ENCODE assay signal across 8 cellular contexts in the genomic region with DNA sequence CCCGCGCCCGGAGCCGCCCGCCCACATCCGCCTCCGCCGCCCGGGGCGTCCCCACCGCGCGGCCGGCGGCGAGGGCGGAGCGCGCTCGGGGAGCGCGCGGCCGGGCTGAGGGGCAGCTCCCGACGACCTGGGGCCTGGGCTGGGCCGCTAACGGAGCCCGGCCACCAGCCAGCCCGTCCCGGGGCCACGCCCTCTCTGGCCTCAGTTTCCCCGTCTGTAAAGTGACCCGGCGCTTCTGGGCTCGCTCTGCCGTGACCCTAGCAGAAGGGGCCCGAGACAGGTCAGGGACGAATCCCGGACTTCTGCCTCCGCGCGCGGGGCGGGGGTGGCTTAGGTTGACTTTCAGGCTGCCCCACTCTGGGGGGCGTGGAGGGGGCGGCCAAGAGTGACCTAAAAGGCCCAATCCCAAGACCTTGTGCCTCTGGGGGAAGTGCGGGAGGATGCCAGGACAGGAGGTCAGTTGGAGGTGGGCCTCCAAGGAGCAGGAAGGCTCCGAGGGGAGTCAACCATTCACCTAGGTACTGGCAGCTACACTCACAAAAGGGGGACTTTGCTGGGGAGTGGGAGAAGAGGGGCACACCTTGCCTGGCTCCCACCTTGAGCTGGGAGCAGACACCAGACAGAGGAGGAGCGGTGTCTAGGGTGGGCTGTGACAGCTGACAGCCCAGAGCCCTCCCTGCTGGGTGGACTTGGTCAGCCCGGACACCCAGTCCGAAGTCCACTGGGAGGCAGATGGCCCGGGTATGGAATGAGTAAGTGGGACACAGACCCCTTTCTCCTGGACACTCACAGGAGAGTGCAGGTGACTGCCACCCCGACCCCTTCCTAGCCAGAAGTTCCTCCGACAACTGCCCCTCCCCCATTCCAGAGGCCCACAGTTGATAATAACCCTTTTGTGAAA. TPM values are rescaled to one million over a fixed set of nuclear protein-coding genes. Genes with fewer than 3 reads are reported as not detected.
DNase-seq lines count a peak whose midpoint lies in the region; ATAC-seq and TF ChIP-seq lines count a peak whose summit lies in the region.

No MANE protein-coding gene starts in this region.

- H3K4me3 ChIP-seq in H7 (ENCODE audit: insufficient read depth, low read depth, low read length) (peak overlapping the region; percentile 48), adipocyte (ENCODE audit: low read length) (peak overlapping the region; percentile 73), skeletal muscle cell (ENCODE audit: low read depth, low read length) (peak overlapping the region; percentile 47)

- no peaks in the 10 kb centered on the region for H3K9me3 Mint-ChIP-seq in Calu3 (ENCODE audit: low read depth, unreplicated experiment)

- POLR2A ChIA-PET in RWPE1 (lab: Yijun Ruan, JAX; ENCODE audit: low non-redundant PET): interaction anchor here (0.8 kb wide), 1 partner anchor 35 kb away, joined by 4 read pairs; no protein-coding TSS in a partner anchor

- no peak for TF ChIP-seq CTCF in Calu3 (IDR thresholded peaks at IDR 0.05; ENCODE audit: unreplicated experiment)
- TF ChIP-seq CTCF in RWPE1 (conservative IDR thresholded peaks at IDR 0.05; ENCODE audit: low read depth): no peak

- peak overlapping the region; percentile 86 for H3K9ac ChIP-seq in adipocyte (ENCODE audit: low read length)

- intact Hi-C loops in Calu3 (cut with micrococcal nuclease; ENCODE audit: unreplicated experiment): no loop called here
- intact Hi-C loops in left ventricle myocardium superior (cut with micrococcal nuclease): no loop called here

- peaks cover 2% of the 10 kb centered on the region for H3K36me3 ChIP-seq in H7 (replicated peaks; ENCODE audit: control insufficient read depth, insufficient read depth, low read length)
- H3K36me3 ChIP-seq in adipocyte (ENCODE audit: control insufficient read depth, insufficient read depth, low read length, severe bottlenecking): peaks cover 9% of the 10 kb centered on the region

- H3K27me3 Mint-ChIP-seq in Calu3 (ENCODE audit: unreplicated experiment): no peaks in the 10 kb centered on the region

- H3K4me1 ChIP-seq in adipocyte (ENCODE audit: control insufficient read depth, insufficient read depth, low read length): peaks cover 62% of the 10 kb centered on the region

- peaks cover 33% of the 10 kb centered on the region for H3K36me3 Mint-ChIP-seq in Calu3 (ENCODE audit: insufficient read depth, unreplicated experiment)

- H3K4me3 Mint-ChIP-seq in Calu3 (ENCODE audit: low read depth, unreplicated experiment): peak overlapping the region; percentile 81

- BruUV-seq in Calu3 (replicated peaks; lab: Mats Ljungman, UMichigan): no TSS peak

- H3K27ac ChIP-seq in RWPE1: peak overlapping the region; percentile 84

- DNase-seq in Calu3 (peak; percentile 70), H7 (peak; percentile 97), RWPE1 (ENCODE audit: low spot score) (peak; percentile 76), adipocyte (ENCODE audit: low read depth) (peak; percentile 84), left ventricle myocardium superior (peak; percentile 82), skeletal muscle cell (ENCODE audit: low read depth) (no peak), GF-D8 (lab: John Stamatoyannopoulos, UW) (no peak), glomerular visceral epithelial cell (ENCODE audit: extremely low spot score) (no peak)

- peak; percentile 46 for ATAC-seq in left ventricle myocardium superior

- no peak overlapping the region for H3K27ac Mint-ChIP-seq in Calu3 (ENCODE audit: unreplicated experiment)

- CTCF ChIA-PET in Calu3 (lab: Charles Lee): no interaction called here
- CTCF ChIA-PET in RWPE1 (lab: Yijun Ruan, JAX): interaction anchor here (0.6 to 2.4 kb wide), 2 partner anchors 27 to 30 kb away, joined by 3 to 10 read pairs; no protein-coding TSS in a partner anchor

- H3K27me3 ChIP-seq in H7 (ENCODE audit: control insufficient read depth, insufficient read depth, low read length): peaks cover 24% of the 10 kb centered on the region
- no peaks in the 10 kb centered on the region for H3K27me3 ChIP-seq in adipocyte (replicated peaks; ENCODE audit: control insufficient read depth, insufficient read depth, low read length)

- peaks cover 40% of the 10 kb centered on the region for H3K4me1 Mint-ChIP-seq in Calu3 (ENCODE audit: low read depth, unreplicated experiment)

- H3K9me3 ChIP-seq in adipocyte (ENCODE audit: control insufficient read depth, low read length): no peaks in the 10 kb centered on the region

RNA-seq across cellular contexts. Expression of a gene that starts 0.5 kb away (rescaled TPM):
- 118 and 120 TPM in 2 replicates for total RNA-seq in Calu3 (2022)
- total RNA-seq in H7 (2014; rRNA removed; shearing (Covaris generic)): 152 and 165 TPM in 2 replicates
- 142 TPM for total RNA-seq in left ventricle myocardium superior

RNA-seq across cellular contexts. Expression of a gene that starts 4.9 kb away (rescaled TPM):
- total RNA-seq in Calu3 (2022) (11.8 and 13.9 TPM in 2 replicates), left ventricle myocardium superior (5.3 TPM)
- 9.1 and 9.5 TPM in 2 replicates for total RNA-seq in H7 (2014; rRNA removed; shearing (Covaris generic))

RNA-seq across cellular contexts. Expression of a gene that starts 43.1 kb away (rescaled TPM):
- total RNA-seq in Calu3 (2022) (72.3 and 73.3 TPM in 2 replicates), left ventricle myocardium superior (65.1 TPM)
- total RNA-seq in H7 (2014; rRNA removed; shearing (Covaris generic)): 206 and 249 TPM in 2 replicates

Comparison
In these comparisons a context has a peak if more than half of its experiments do, and no peak if none do; other contexts are left out.
1. DNase-seq: peak in Calu3 (single experiment), H7 (single experiment), RWPE1 (single experiment), adipocyte (single experiment) and left ventricle myocardium superior (single experiment); none in skeletal muscle cell (single experiment), GF-D8 (single experiment) and glomerular visceral epithelial cell (single experiment).
2. Peak in every context shown above with its lines, with median percentiles within 50 percentile points of each other: H3K4me3 ChIP-seq.